In the genomic region with DNA sequence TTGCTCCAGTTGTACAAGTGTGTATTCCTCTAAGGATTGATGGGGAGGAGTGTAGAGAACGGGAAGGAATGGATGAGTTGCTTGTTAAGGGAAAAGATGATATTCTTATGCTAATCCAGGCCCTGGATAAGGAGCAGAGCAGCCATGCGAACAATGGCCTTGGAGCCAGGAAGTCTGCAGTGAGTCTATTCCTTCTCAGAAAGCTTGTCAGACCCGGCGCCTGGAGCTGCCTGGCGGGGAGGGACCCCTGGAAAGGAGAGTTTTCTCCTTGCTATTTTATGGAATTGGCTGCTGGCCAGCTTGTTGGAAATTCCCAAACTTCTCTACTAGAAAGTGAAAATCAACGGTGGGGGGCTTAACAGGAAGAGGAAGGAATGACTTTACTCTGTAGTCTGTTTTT, we compare ENCODE assay signal across 13 cellular contexts.
DNase-seq lines count a peak whose midpoint lies in the region; ATAC-seq, FAIRE-seq and TF ChIP-seq lines count a peak whose summit lies in the region.
"Had no signal": no experiment of that assay in that cellular context is flagged by ENCODE, and none has a peak within 500 bp of the region (broad histone marks: within the 10 kb centered on the region; RNA-seq: fewer than 3 reads in every experiment).

No MANE protein-coding gene starts in this region.

- no peak overlapping the region for H3K18ac ChIP-seq in trophoblast cell (ENCODE audit: low read length)

- H3K9ac ChIP-seq in trophoblast cell (ENCODE audit: low read length): no peak overlapping the region

- peaks cover 14 to 24% of the 10 kb centered on the region in 2 experiments for H3K4me1 ChIP-seq in trophoblast cell (ENCODE audit: control insufficient read depth in 1 of 2, insufficient read depth in 2 of 2, low read length in 2 of 2)

- peak overlapping the region; percentile 91 for H3K27ac ChIP-seq in trophoblast cell (ENCODE audit: low read depth, low read length)

- peaks cover 0 to 2% of the 10 kb centered on the region in 2 experiments for H3K36me3 ChIP-seq in trophoblast cell (ENCODE audit: control insufficient read depth in 1 of 2, insufficient read depth in 2 of 2, low read length in 2 of 2)

- H2BK5ac ChIP-seq in trophoblast cell (ENCODE audit: low read depth, low read length, poor library complexity): no peak overlapping the region

- no peak for ATAC-seq in HG02973 (IDR thresholded peaks at IDR 0.05; ENCODE audit: unreplicated experiment)
- ATAC-seq: effector memory CD8-positive, alpha-beta T cell; mucosa of descending colon had no signal

- H3K4me3 ChIP-seq in fibroblast of the aortic adventitia (ENCODE audit: low read depth, low read length): no peak overlapping the region
- no peak overlapping the region for H3K4me3 ChIP-seq in trophoblast cell (ENCODE audit: low read depth, low read length)
- H3K4me3 ChIP-seq: mucosa of descending colon had no signal

- no peak overlapping the region for H3K4ac ChIP-seq in trophoblast cell (ENCODE audit: low read depth, low read length)

- in situ Hi-C loops in G401 (cut with HindIII; ENCODE audit: low sequenced_read_pairs): no loop called here

- no peak overlapping the region for H4K8ac ChIP-seq in trophoblast cell (ENCODE audit: low read depth, low read length)

- H3K27me3 ChIP-seq in trophoblast cell (ENCODE audit: insufficient read depth, low read length): no peaks in the 10 kb centered on the region

- no CpG with 5 or more reads among the region's 6 CpGs for WGBS in trophoblast cell (ENCODE audit: extremely low coverage, insufficient coverage, insufficient read length)

- no peak overlapping the region for H3K4me2 ChIP-seq in trophoblast cell (ENCODE audit: low read length)

- H3K79me2 ChIP-seq in trophoblast cell (ENCODE audit: control insufficient read depth, insufficient read depth, low read length, poor library complexity): peaks cover 4% of the 10 kb centered on the region

- H3K9me3 ChIP-seq in trophoblast cell (ENCODE audit: insufficient read depth, low read depth, low read length): no peaks in the 10 kb centered on the region
- H3K9me3 ChIP-seq: mucosa of descending colon had no signal

- no peak overlapping the region for H2BK120ac ChIP-seq in trophoblast cell (ENCODE audit: insufficient read depth, low read length, poor library complexity)

- no peak overlapping the region for H2AFZ ChIP-seq in trophoblast cell (ENCODE audit: insufficient read depth, low read length, poor library complexity)

- peaks cover 20% of the 10 kb centered on the region for H3K79me1 ChIP-seq in trophoblast cell (ENCODE audit: low read length)

- FAIRE-seq in RCC 7860 (lab: Jason Lieb, UNC): peak; percentile 57
- FAIRE-seq: H54 had no signal

- no peak overlapping the region for H3K23ac ChIP-seq in trophoblast cell (ENCODE audit: low read length)

- no peak for TF ChIP-seq CTCF in fibroblast of the aortic adventitia (IDR thresholded peaks at IDR 0.05; ENCODE audit: insufficient read depth, low read length)

- DNase-seq in G401 (ENCODE audit: low spot score) (peak; percentile 19), RCC 7860 (ENCODE audit: low spot score) (peak; percentile 77), fibroblast of the aortic adventitia (ENCODE audit: low read depth) (peak; percentile 31), trophoblast cell (no peak), SK-N-DZ (ENCODE audit: low spot score) (no peak), activated gamma-delta T cell (lab: John Stamatoyannopoulos, UW) (no peak), NCI-H146 treated with DMSO at 0.1 percent for 48 hours (lab: John Stamatoyannopoulos, UW; ENCODE audit: unreplicated experiment) (no peak)
- DNase-seq: activated T-cell treated with anti-CD3 and anti-CD28 coated beads, Interleukin-2, amount 50 U/mL, for 1 hour; effector memory CD8-positive, alpha-beta T cell; stimulated activated CD4-positive, alpha-beta T cell treated with anti-CD3 and anti-CD28 coated beads, Interleukin-4, amount 100 ng/mL, for 24 hours had no signal

- H3K14ac ChIP-seq in trophoblast cell (ENCODE audit: low read length): no peak overlapping the region

- no peak overlapping the region for H4K12ac ChIP-seq in trophoblast cell (ENCODE audit: low read depth, low read length)

- no peak overlapping the region for H2BK12ac ChIP-seq in trophoblast cell (ENCODE audit: low read length)

- H4K91ac ChIP-seq in trophoblast cell (ENCODE audit: low read depth, low read length): no peak overlapping the region

- no peak overlapping the region for H2AK5ac ChIP-seq in trophoblast cell (ENCODE audit: low read length)

Comparison
In these comparisons a context has a peak if more than half of its experiments do, and no peak if none do; other contexts are left out.
1. DNase-seq: peak in G401 (single experiment), RCC 7860 (single experiment) and fibroblast of the aortic adventitia (single experiment); none in trophoblast cell (0 of 2), SK-N-DZ (single experiment), activated gamma-delta T cell (single experiment) and NCI-H146 treated with DMSO at 0.1 percent for 48 hours (single experiment).